ENCODE assay signal across 1 cellular context in genomic region chr20:6704132-6704861, GRCh38.
TF ChIP-seq lines count a peak whose summit lies in the region.

No MANE protein-coding gene starts in this region.

TF ChIP-seq in HepG2, 621 proteins besides CTCF, POLR2A, EP300 and RAD21 (continued from another document and continues in another):
- TF ChIP-seq ATF2 (CRISPR knock-in tag; IDR thresholded peaks at IDR 0.05) (peak; percentile 63; the same call in 1 of the 2 replicates), ZNF280D (CRISPR knock-in tag; IDR thresholded peaks at IDR 0.05) (0 out of 2 replicates have a peak, but pooled peaks have one; percentile 34), TOE1 (CRISPR knock-in tag; IDR thresholded peaks at IDR 0.05) (0 out of 2 replicates have a peak, but pooled peaks have one; percentile 52), RBAK (CRISPR knock-in tag; IDR thresholded peaks at IDR 0.05) (peak; percentile 79; the same call in 1 of the 2 replicates), FOXC1 (CRISPR knock-in tag; IDR thresholded peaks at IDR 0.05; ENCODE audit: borderline replicate concordance) (0 out of 2 replicates have a peak, but pooled peaks have one; percentile 52), RBFOX2 (IDR thresholded peaks at IDR 0.05; ENCODE audit: low read depth, low read length) (0 out of 2 replicates have a peak, but pooled peaks have one; percentile 33), SOX5 (CRISPR knock-in tag; IDR thresholded peaks at IDR 0.05; ENCODE audit: borderline replicate concordance) (peak; percentile 78; the same call in 1 of the 2 replicates), ZNF121 (CRISPR knock-in tag; IDR thresholded peaks at IDR 0.05) (no peak), ZNF709 (CRISPR knock-in tag; IDR thresholded peaks at IDR 0.05) (0 out of 2 replicates have a peak, but pooled peaks have one; percentile 45), MXD4 (CRISPR knock-in tag; IDR thresholded peaks at IDR 0.05) (peak; percentile 56; the same call in 1 of the 2 replicates), ZFP41 (CRISPR knock-in tag; IDR thresholded peaks at IDR 0.05; ENCODE audit: borderline replicate concordance) (no peak), ZNF34 (CRISPR knock-in tag; IDR thresholded peaks at IDR 0.05; ENCODE audit: borderline replicate concordance) (0 out of 2 replicates have a peak, but pooled peaks have one; percentile 65), JUNB (CRISPR knock-in tag; IDR thresholded peaks at IDR 0.05; ENCODE audit: borderline replicate concordance) (peak; percentile 90; the same call in 1 of the 2 replicates), FOXA1 (IDR thresholded peaks at IDR 0.05) (peak; percentile 73), FOXA1 (CRISPR knock-in tag; IDR thresholded peaks at IDR 0.05) (peak; percentile 80), MYC (CRISPR knock-in tag; IDR thresholded peaks at IDR 0.05; ENCODE audit: borderline replicate concordance) (no peak), FOXP4 (CRISPR knock-in tag; IDR thresholded peaks at IDR 0.05) (peak; percentile 76), PAXIP1 (CRISPR knock-in tag; conservative IDR thresholded peaks at IDR 0.05) (peak; percentile 85), GFI1 (CRISPR knock-in tag; IDR thresholded peaks at IDR 0.05; ENCODE audit: borderline replicate concordance) (peak; percentile 84), ARID4A (CRISPR knock-in tag; IDR thresholded peaks at IDR 0.05; ENCODE audit: borderline replicate concordance) (peak; percentile 35; the same call in 1 of the 2 replicates), HNF1A (IDR thresholded peaks at IDR 0.05; ENCODE audit: low read depth) (peak; percentile 94), HNF1A (CRISPR knock-in tag; IDR thresholded peaks at IDR 0.05; ENCODE audit: borderline replicate concordance) (peak; percentile 93; the same call in 1 of the 2 replicates), LRRFIP1 (CRISPR knock-in tag; conservative IDR thresholded peaks at IDR 0.05) (no peak), TCF7 (IDR thresholded peaks at IDR 0.05; ENCODE audit: low read depth) (peak; percentile 41; the same call in 1 of the 2 replicates), ZFY (CRISPR knock-in tag; IDR thresholded peaks at IDR 0.05) (peak; percentile 66), FOXK1 (CRISPR knock-in tag; IDR thresholded peaks at IDR 0.05; ENCODE audit: borderline replicate concordance, low read depth) (peak; percentile 64; the same call in 1 of the 2 replicates), SMAD3 (CRISPR knock-in tag; IDR thresholded peaks at IDR 0.05) (peak; percentile 77), NR2F6 (IDR thresholded peaks at IDR 0.05) (peak; percentile 64; the same call in 1 of the 2 replicates), NR2F6 (CRISPR knock-in tag; IDR thresholded peaks at IDR 0.05) (peak; percentile 50; the same call in 1 of the 2 replicates), KLF12 (CRISPR knock-in tag; IDR thresholded peaks at IDR 0.05; ENCODE audit: borderline replicate concordance) (no peak; the same call in 1 of the 2 replicates), TCF12 (IDR thresholded peaks at IDR 0.05) (no peak), TCF12 (CRISPR knock-in tag; IDR thresholded peaks at IDR 0.05) (no peak), MEIS1 (CRISPR knock-in tag; IDR thresholded peaks at IDR 0.05; ENCODE audit: borderline replicate concordance) (peak; percentile 35; the same call in 1 of the 2 replicates), HOXD1 (CRISPR knock-in tag; IDR thresholded peaks at IDR 0.05) (0 out of 2 replicates have a peak, but pooled peaks have one; percentile 37), MIER3 (CRISPR knock-in tag; IDR thresholded peaks at IDR 0.05; ENCODE audit: borderline replicate concordance) (peak; percentile 83)
